17 cellular contexts compared by ENCODE assay signal in the genomic region with DNA sequence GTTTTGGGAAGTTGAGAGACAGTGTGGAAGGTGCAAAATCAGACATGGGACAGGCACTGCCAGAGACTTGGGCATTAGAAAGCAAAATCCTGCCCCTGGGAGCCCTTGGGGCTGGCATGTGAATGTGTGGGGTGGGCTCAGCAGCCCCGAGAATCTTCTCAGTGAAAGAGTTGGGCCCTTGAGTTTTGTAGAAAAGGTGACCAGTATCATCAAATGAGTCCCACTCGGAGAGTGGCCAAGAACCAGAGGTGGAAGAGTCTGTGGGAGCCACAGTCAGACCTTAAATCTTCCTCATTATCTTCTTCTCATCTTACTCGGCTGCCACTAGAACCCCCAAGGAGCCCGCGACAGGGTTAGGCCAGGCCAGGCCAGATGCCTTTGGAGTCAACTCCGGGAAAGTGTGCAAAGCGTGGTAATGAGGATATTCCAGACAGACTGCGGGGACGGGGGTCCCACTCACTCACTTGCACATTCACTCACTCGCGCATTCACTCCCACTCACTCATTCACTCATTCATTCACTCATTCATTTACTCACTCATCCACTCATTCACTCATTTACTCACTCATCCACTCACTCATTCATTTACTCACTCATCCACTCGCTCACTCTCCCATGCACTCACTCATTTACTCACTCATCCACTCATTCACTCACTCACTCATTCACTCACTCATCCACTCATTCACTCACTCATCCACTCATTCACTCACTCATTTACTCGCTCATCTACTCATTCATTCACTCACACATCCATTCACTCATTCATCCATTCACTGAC.
DNase-seq lines count a peak whose midpoint lies in the region; ATAC-seq and TF ChIP-seq lines count a peak whose summit lies in the region.
"Had no signal": no experiment of that assay in that cellular context is flagged by ENCODE, and none has a peak within 500 bp of the region (broad histone marks: within the 10 kb centered on the region; RNA-seq: fewer than 3 reads in every experiment).

No MANE protein-coding gene starts in this region.

- no peak for ATAC-seq in activated naive CD8-positive, alpha-beta T cell treated with anti-CD3 and anti-CD28 coated beads, Interleukin-2, amount 10 ng/mL, durations not matched to agents 7 days and 5 days (ENCODE audit: low read depth)
- ATAC-seq in WTC11: no peak
- no peak for ATAC-seq in GM19395 (IDR thresholded peaks at IDR 0.05; ENCODE audit: unreplicated experiment)
- ATAC-seq: left cardiac atrium; natural killer cell treated with Interleukin-12 subunit alpha and Interleukin-12 subunit beta and Interleukin-15 and Interleukin-18, amount 100 ng/mL, for 72 hours had no signal

- intact Hi-C loops in activated T-helper 2 cell treated with anti-CD3 and anti-CD28 coated beads, Interferon-gamma antibody, Interleukin-2, Interleukin-4, amounts not matched to agents 10 μg/mL and 5 μg/mL and 100 μg/mL, durations not matched to agents 14 hours and 24 hours and 36 hours (cut with micrococcal nuclease): no loop called here

- no peaks in the 10 kb centered on the region for H3K27me3 Mint-ChIP-seq in activated naive CD8-positive, alpha-beta T cell treated with anti-CD3 and anti-CD28 coated beads, Interleukin-2, amount 10 ng/mL, durations not matched to agents 7 days and 5 days
- H3K27me3 Mint-ChIP-seq in activated naive CD8-positive, alpha-beta T cell treated with anti-CD3 and anti-CD28 coated beads for 36 hours: no peaks in the 10 kb centered on the region
- H3K27me3 Mint-ChIP-seq in WTC11 (ENCODE audit: low read depth): no peaks in the 10 kb centered on the region
- H3K27me3 Mint-ChIP-seq in activated T-helper 2 cell treated with anti-CD3 and anti-CD28 coated beads, Interferon-gamma antibody, Interleukin-2, Interleukin-4, amounts not matched to agents 10 μg/mL and 5 μg/mL and 100 μg/mL, durations not matched to agents 14 hours and 24 hours and 36 hours (ENCODE audit: low read depth): no peaks in the 10 kb centered on the region
- H3K27me3 Mint-ChIP-seq: natural killer cell treated with Interleukin-12 subunit alpha and Interleukin-12 subunit beta and Interleukin-15 and Interleukin-18, amount 100 ng/mL, for 72 hours; stimulated activated naive CD8-positive, alpha-beta T cell treated with anti-CD3 and anti-CD28 coated beads, Interleukin-15, Interleukin-2, amounts not matched to agents 100 ng/mL and 50 ng/mL, for 24 hours had no signal

- H3K36me3 Mint-ChIP-seq in activated naive CD8-positive, alpha-beta T cell treated with anti-CD3 and anti-CD28 coated beads, Interleukin-2, amount 10 ng/mL, durations not matched to agents 7 days and 5 days: peaks cover 38% of the 10 kb centered on the region
- peaks cover 53% of the 10 kb centered on the region for H3K36me3 Mint-ChIP-seq in activated naive CD8-positive, alpha-beta T cell treated with anti-CD3 and anti-CD28 coated beads for 36 hours
- peaks cover 16% of the 10 kb centered on the region for H3K36me3 Mint-ChIP-seq in WTC11
- peaks cover 55% of the 10 kb centered on the region for H3K36me3 Mint-ChIP-seq in activated T-helper 2 cell treated with anti-CD3 and anti-CD28 coated beads, Interferon-gamma antibody, Interleukin-2, Interleukin-4, amounts not matched to agents 10 μg/mL and 5 μg/mL and 100 μg/mL, durations not matched to agents 14 hours and 24 hours and 36 hours (ENCODE audit: low read depth)
- H3K36me3 Mint-ChIP-seq: mesothelial cell of epicardium had no signal

- peaks cover 10% of the 10 kb centered on the region for H3K9me3 Mint-ChIP-seq in activated naive CD8-positive, alpha-beta T cell treated with anti-CD3 and anti-CD28 coated beads, Interleukin-2, amount 10 ng/mL, durations not matched to agents 7 days and 5 days
- peaks cover 24% of the 10 kb centered on the region for H3K9me3 Mint-ChIP-seq in activated naive CD8-positive, alpha-beta T cell treated with anti-CD3 and anti-CD28 coated beads for 36 hours
- H3K9me3 Mint-ChIP-seq in WTC11: peaks cover 21% of the 10 kb centered on the region
- H3K9me3 Mint-ChIP-seq in activated T-helper 2 cell treated with anti-CD3 and anti-CD28 coated beads, Interferon-gamma antibody, Interleukin-2, Interleukin-4, amounts not matched to agents 10 μg/mL and 5 μg/mL and 100 μg/mL, durations not matched to agents 14 hours and 24 hours and 36 hours: peaks cover 18% of the 10 kb centered on the region
- H3K9me3 Mint-ChIP-seq: natural killer cell treated with Interleukin-12 subunit alpha and Interleukin-12 subunit beta and Interleukin-15 and Interleukin-18, amount 100 ng/mL, for 72 hours had no signal

- peak; percentile 24 for DNase-seq in activated naive CD8-positive, alpha-beta T cell treated with anti-CD3 and anti-CD28 coated beads, Interleukin-2, amount 10 ng/mL, durations not matched to agents 7 days and 5 days
- no peak for DNase-seq in activated naive CD8-positive, alpha-beta T cell treated with anti-CD3 and anti-CD28 coated beads for 36 hours
- DNase-seq in WTC11 (ENCODE audit: low spot score) (no peak), mesenteric fat pad (ENCODE audit: low spot score) (peak; percentile 72), T1000 (lab: John Stamatoyannopoulos, UW) (no peak)
- no peak for DNase-seq in activated T-helper 2 cell treated with anti-CD3 and anti-CD28 coated beads, Interferon-gamma antibody, Interleukin-2, Interleukin-4, amounts not matched to agents 10 μg/mL and 5 μg/mL and 100 μg/mL, durations not matched to agents 14 hours and 24 hours and 36 hours (ENCODE audit: low spot score)
- DNase-seq: activated CD4-positive, alpha-beta T cell treated with anti-CD3 and anti-CD28 coated beads, Interleukin-2, amount 50 U/mL, for 1 hour; dermis blood vessel endothelial cell; H7; left cardiac atrium; NCI-H2171; SHP77 treated with DMSO at 0.1 percent for 48 hours; trophoblast cell had no signal

- TF ChIP-seq CTCF in WTC11 (IDR thresholded peaks at IDR 0.05): no peak

- POLR2A ChIA-PET in activated naive CD8-positive, alpha-beta T cell treated with anti-CD3 and anti-CD28 coated beads, Interleukin-2, amount 10 ng/mL, durations not matched to agents 7 days and 5 days (lab: Charles Lee): no interaction called here
- POLR2A ChIA-PET in WTC11 (lab: Charles Lee): no interaction called here

- CTCF ChIA-PET in WTC11 (lab: Charles Lee): no interaction called here

- H3K27ac Mint-ChIP-seq in activated naive CD8-positive, alpha-beta T cell treated with anti-CD3 and anti-CD28 coated beads, Interleukin-2, amount 10 ng/mL, durations not matched to agents 7 days and 5 days: peak overlapping the region; percentile 36
- no peak overlapping the region for H3K27ac Mint-ChIP-seq in activated naive CD8-positive, alpha-beta T cell treated with anti-CD3 and anti-CD28 coated beads for 36 hours
- 0 out of 2 replicates have a peak overlapping the region, but pooled peaks have one; percentile 7 for H3K27ac Mint-ChIP-seq in WTC11
- no peak overlapping the region for H3K27ac Mint-ChIP-seq in activated T-helper 2 cell treated with anti-CD3 and anti-CD28 coated beads, Interferon-gamma antibody, Interleukin-2, Interleukin-4, amounts not matched to agents 10 μg/mL and 5 μg/mL and 100 μg/mL, durations not matched to agents 14 hours and 24 hours and 36 hours
- H3K27ac Mint-ChIP-seq: mesothelial cell of epicardium; natural killer cell treated with Interleukin-12 subunit alpha and Interleukin-12 subunit beta and Interleukin-15 and Interleukin-18, amount 100 ng/mL, for 72 hours; stimulated activated naive CD8-positive, alpha-beta T cell treated with anti-CD3 and anti-CD28 coated beads, Interleukin-15, Interleukin-2, amounts not matched to agents 100 ng/mL and 50 ng/mL, for 24 hours had no signal

- H3K4me1 Mint-ChIP-seq in activated naive CD8-positive, alpha-beta T cell treated with anti-CD3 and anti-CD28 coated beads, Interleukin-2, amount 10 ng/mL, durations not matched to agents 7 days and 5 days: peaks cover 28% of the 10 kb centered on the region
- peaks cover 32% of the 10 kb centered on the region for H3K4me1 Mint-ChIP-seq in activated naive CD8-positive, alpha-beta T cell treated with anti-CD3 and anti-CD28 coated beads for 36 hours
- H3K4me1 Mint-ChIP-seq in WTC11: no peaks in the 10 kb centered on the region
- peaks cover 10% of the 10 kb centered on the region for H3K4me1 Mint-ChIP-seq in activated T-helper 2 cell treated with anti-CD3 and anti-CD28 coated beads, Interferon-gamma antibody, Interleukin-2, Interleukin-4, amounts not matched to agents 10 μg/mL and 5 μg/mL and 100 μg/mL, durations not matched to agents 14 hours and 24 hours and 36 hours (ENCODE audit: low read depth)
- H3K4me1 Mint-ChIP-seq: mesothelial cell of epicardium had no signal

- H3K4me3 Mint-ChIP-seq in activated naive CD8-positive, alpha-beta T cell treated with anti-CD3 and anti-CD28 coated beads, Interleukin-2, amount 10 ng/mL, durations not matched to agents 7 days and 5 days: no peak overlapping the region
- H3K4me3 Mint-ChIP-seq in activated naive CD8-positive, alpha-beta T cell treated with anti-CD3 and anti-CD28 coated beads for 36 hours: no peak overlapping the region
- no peak overlapping the region for H3K4me3 Mint-ChIP-seq in WTC11
- no peak overlapping the region for H3K4me3 Mint-ChIP-seq in activated T-helper 2 cell treated with anti-CD3 and anti-CD28 coated beads, Interferon-gamma antibody, Interleukin-2, Interleukin-4, amounts not matched to agents 10 μg/mL and 5 μg/mL and 100 μg/mL, durations not matched to agents 14 hours and 24 hours and 36 hours (ENCODE audit: low read depth)
- H3K4me3 Mint-ChIP-seq: mesothelial cell of epicardium; natural killer cell treated with Interleukin-12 subunit alpha and Interleukin-12 subunit beta and Interleukin-15 and Interleukin-18, amount 100 ng/mL, for 72 hours; stimulated activated naive CD8-positive, alpha-beta T cell treated with anti-CD3 and anti-CD28 coated beads, Interleukin-15, Interleukin-2, amounts not matched to agents 100 ng/mL and 50 ng/mL, for 24 hours had no signal

TF ChIP-seq in WTC11, 78 proteins besides CTCF, POLR2A, EP300 and RAD21:
- TF ChIP-seq TEAD1 (CRISPR knock-in tag; IDR thresholded peaks at IDR 0.05) (no peak), ETV6 (CRISPR knock-in tag; IDR thresholded peaks at IDR 0.05) (no peak), CBFB (CRISPR knock-in tag; IDR thresholded peaks at IDR 0.05; ENCODE audit: low read depth) (no peak)

Comparison
In these comparisons a context has a peak if more than half of its experiments do, and no peak if none do; other contexts are left out.
1. DNase-seq: peak in activated naive CD8-positive, alpha-beta T cell treated with anti-CD3 and anti-CD28 coated beads, Interleukin-2, amount 10 ng/mL, durations not matched to agents 7 days and 5 days (single experiment) and mesenteric fat pad (single experiment); none in activated naive CD8-positive, alpha-beta T cell treated with anti-CD3 and anti-CD28 coated beads for 36 hours (single experiment), WTC11 (single experiment), T1000 (single experiment) and activated T-helper 2 cell treated with anti-CD3 and anti-CD28 coated beads, Interferon-gamma antibody, Interleukin-2, Interleukin-4, amounts not matched to agents 10 μg/mL and 5 μg/mL and 100 μg/mL, durations not matched to agents 14 hours and 24 hours and 36 hours (single experiment).
2. H3K27ac Mint-ChIP-seq: peak in activated naive CD8-positive, alpha-beta T cell treated with anti-CD3 and anti-CD28 coated beads, Interleukin-2, amount 10 ng/mL, durations not matched to agents 7 days and 5 days (single experiment) and WTC11 (single experiment); none in activated naive CD8-positive, alpha-beta T cell treated with anti-CD3 and anti-CD28 coated beads for 36 hours (single experiment) and activated T-helper 2 cell treated with anti-CD3 and anti-CD28 coated beads, Interferon-gamma antibody, Interleukin-2, Interleukin-4, amounts not matched to agents 10 μg/mL and 5 μg/mL and 100 μg/mL, durations not matched to agents 14 hours and 24 hours and 36 hours (single experiment).